In genomic region chr2:231464576-231465540, GRCh38 we compare ENCODE assay signal across 7 cellular contexts. TPM values are rescaled to one million over a fixed set of nuclear protein-coding genes. Genes with fewer than 3 reads are reported as not detected.
DNase-seq lines count a peak whose midpoint lies in the region; ATAC-seq and FAIRE-seq lines count a peak whose summit lies in the region.

No MANE protein-coding gene starts in this region.

- peak overlapping the region; percentile 87 for H3K4me3 Mint-ChIP-seq in activated CD8-positive, alpha-beta memory T cell treated with anti-CD3 and anti-CD28 coated beads, Interleukin-2, amount 10 ng/mL, durations not matched to agents 7 days and 5 days

- H3K9me3 ChIP-seq in endocrine pancreas (ENCODE audit: control insufficient read depth, low read length), result no peaks in the 10 kb centered on the region

- no peaks in the 10 kb centered on the region for H3K27me3 ChIP-seq in endocrine pancreas (ENCODE audit: control insufficient read depth, insufficient read depth, low read length)

- H3K9me3 Mint-ChIP-seq in activated CD8-positive, alpha-beta memory T cell treated with anti-CD3 and anti-CD28 coated beads, Interleukin-2, amount 10 ng/mL, durations not matched to agents 7 days and 5 days (ENCODE audit: low read depth), result no peaks in the 10 kb centered on the region

- FAIRE-seq in GM18507 (lab: Jason Lieb, UNC), result peak; percentile 94

- no peaks in the 10 kb centered on the region for H3K27me3 Mint-ChIP-seq in activated CD8-positive, alpha-beta memory T cell treated with anti-CD3 and anti-CD28 coated beads, Interleukin-2, amount 10 ng/mL, durations not matched to agents 7 days and 5 days

- peak; percentile 3 for ATAC-seq in HG03103 (IDR thresholded peaks at IDR 0.05; ENCODE audit: low read depth, unreplicated experiment)
- ATAC-seq in activated CD8-positive, alpha-beta memory T cell treated with anti-CD3 and anti-CD28 coated beads, Interleukin-2, amount 10 ng/mL, durations not matched to agents 7 days and 5 days, result no peak

- CTCF ChIA-PET in activated CD8-positive, alpha-beta memory T cell treated with anti-CD3 and anti-CD28 coated beads, Interleukin-2, amount 10 ng/mL, durations not matched to agents 7 days and 5 days (lab: Charles Lee), result interaction anchor here (0.6 to 8.9 kb wide), 15 partner anchors 8 to 412 kb away, joined by 3 to 91 read pairs (median 5); no protein-coding TSS in a partner anchor

- H3K4me1 ChIP-seq in endocrine pancreas (ENCODE audit: control insufficient read depth, insufficient read depth, low read length), result peaks cover 17% of the 10 kb centered on the region

- DNase-seq in GM18507 (ENCODE audit: extremely low spot score, insufficient read length, low read depth), result peak; percentile 96
- peak; percentile 97 for DNase-seq in NCI-H774 (lab: John Stamatoyannopoulos, UW)
- peak; percentile 98 for DNase-seq in activated CD8-positive, alpha-beta memory T cell treated with anti-CD3 and anti-CD28 coated beads, Interleukin-2, amount 10 ng/mL, durations not matched to agents 7 days and 5 days
- DNase-seq in midbrain (lab: John Stamatoyannopoulos, UW), result peak; percentile 98
- DNase-seq in stimulated activated CD8-positive, alpha-beta memory T cell treated with anti-CD3 and anti-CD28 coated beads, Interleukin-15, amount 100 ng/mL, for 48 hours (ENCODE audit: low read depth in 2 of 2), result peak; percentile 97 to 98

- H3K36me3 Mint-ChIP-seq in activated CD8-positive, alpha-beta memory T cell treated with anti-CD3 and anti-CD28 coated beads, Interleukin-2, amount 10 ng/mL, durations not matched to agents 7 days and 5 days, result peaks cover 37% of the 10 kb centered on the region

- H3K4me3 ChIP-seq in endocrine pancreas (ENCODE audit: control insufficient read depth, insufficient read depth, low read length), result peak overlapping the region; percentile 32

- peak overlapping the region; percentile 100 for H3K27ac Mint-ChIP-seq in activated CD8-positive, alpha-beta memory T cell treated with anti-CD3 and anti-CD28 coated beads, Interleukin-2, amount 10 ng/mL, durations not matched to agents 7 days and 5 days

- H3K9ac ChIP-seq in endocrine pancreas (ENCODE audit: control insufficient read depth, insufficient read depth, low read length), result peak overlapping the region; percentile 76

- H3K36me3 ChIP-seq in endocrine pancreas (ENCODE audit: control insufficient read depth, insufficient read depth, low read length), result peaks cover 15% of the 10 kb centered on the region

- H3K4me1 Mint-ChIP-seq in activated CD8-positive, alpha-beta memory T cell treated with anti-CD3 and anti-CD28 coated beads, Interleukin-2, amount 10 ng/mL, durations not matched to agents 7 days and 5 days, result peaks cover 48% of the 10 kb centered on the region

RNA-seq across cellular contexts. Expression of gene NCL, which starts 0.6 kb away (rescaled TPM):
- 100 to 1,000 TPM; 634 to 820 TPM for total RNA-seq in activated CD8-positive, alpha-beta memory T cell treated with anti-CD3 and anti-CD28 coated beads, Interleukin-2, amount 10 ng/mL, durations not matched to agents 7 days and 5 days
